In genomic region chr1:9279172-9279840, GRCh38 we compare ENCODE assay signal across 14 cellular contexts. TPM values are rescaled to one million over a fixed set of nuclear protein-coding genes. Genes with fewer than 3 reads are reported as not detected.
DNase-seq lines count a peak whose midpoint lies in the region; ATAC-seq lines count a peak whose summit lies in the region.
"Had no signal": no experiment of that assay in that cellular context is flagged by ENCODE, and none has a peak within 500 bp of the region (broad histone marks: within the 10 kb centered on the region; RNA-seq: fewer than 3 reads in every experiment).

No MANE protein-coding gene starts in this region.

- H3K9me3 Mint-ChIP-seq in activated naive CD8-positive, alpha-beta T cell treated with anti-CD3 and anti-CD28 coated beads, Interleukin-2, amount 10 ng/mL, durations not matched to agents 7 days and 5 days: no peaks in the 10 kb centered on the region

- peaks cover 4% of the 10 kb centered on the region for H3K36me3 Mint-ChIP-seq in activated naive CD8-positive, alpha-beta T cell treated with anti-CD3 and anti-CD28 coated beads, Interleukin-2, amount 10 ng/mL, durations not matched to agents 7 days and 5 days

- no peaks in the 10 kb centered on the region for H3K36me3 ChIP-seq in muscle layer of duodenum (ENCODE audit: control insufficient read depth in 1 of 2, insufficient read depth in 2 of 2, low read length in 2 of 2)
- no peaks in the 10 kb centered on the region for H3K36me3 ChIP-seq in aorta (ENCODE audit: control insufficient read depth in 1 of 2, insufficient read depth in 2 of 2, low read length in 1 of 2)

- DNase-seq in Right ventricle myocardium superior (peak; percentile 35), Right ventricle myocardium inferior (ENCODE audit: missing footprints) (no peak), aorta (peak; percentile 38 to 57)
- DNase-seq in activated naive CD8-positive, alpha-beta T cell treated with anti-CD3 and anti-CD28 coated beads, Interleukin-2, amount 10 ng/mL, durations not matched to agents 7 days and 5 days: no peak
- DNase-seq: activated naive CD4-positive, alpha-beta T cell treated with Interleukin-2 at 50 U/mL for 16 hours; hypothalamus; Kasumi-1; mesendoderm; NCI-H446 treated with DMSO at 0.1 percent for 48 hours had no signal

- no peaks in the 10 kb centered on the region for H3K27me3 ChIP-seq in muscle layer of duodenum (ENCODE audit: low read depth, low read length)
- H3K27me3 ChIP-seq in aorta (ENCODE audit: control insufficient read depth in 1 of 2, insufficient read depth in 2 of 2, low read length in 1 of 2): no peaks in the 10 kb centered on the region

- ATAC-seq in Right ventricle myocardium superior (ENCODE audit: poor library complexity) (no peak), Right ventricle myocardium inferior (no peak), aorta (ENCODE audit: low FRiP score) (no peak), HG03520 (IDR thresholded peaks at IDR 0.05; ENCODE audit: unreplicated experiment) (no peak), HG02759 (IDR thresholded peaks at IDR 0.05; ENCODE audit: unreplicated experiment) (no peak), HG03378 (IDR thresholded peaks at IDR 0.05; ENCODE audit: unreplicated experiment) (no peak)
- ATAC-seq in activated naive CD8-positive, alpha-beta T cell treated with anti-CD3 and anti-CD28 coated beads, Interleukin-2, amount 10 ng/mL, durations not matched to agents 7 days and 5 days (ENCODE audit: low read depth): no peak

- peaks cover 34% of the 10 kb centered on the region for H3K4me1 Mint-ChIP-seq in activated naive CD8-positive, alpha-beta T cell treated with anti-CD3 and anti-CD28 coated beads, Interleukin-2, amount 10 ng/mL, durations not matched to agents 7 days and 5 days

- H3K27ac ChIP-seq in muscle layer of duodenum (ENCODE audit: low read length): peak overlapping the region; percentile 37
- H3K27ac ChIP-seq in aorta (ENCODE audit: low read depth in 1 of 2, low read length in 2 of 2): no peak overlapping the region
- H3K27ac ChIP-seq: VCaP had no signal

- H3K27ac Mint-ChIP-seq in activated naive CD8-positive, alpha-beta T cell treated with anti-CD3 and anti-CD28 coated beads, Interleukin-2, amount 10 ng/mL, durations not matched to agents 7 days and 5 days: peak overlapping the region; percentile 33

- peaks cover 14 to 29% of the 10 kb centered on the region in 2 donors for H3K4me1 ChIP-seq in muscle layer of duodenum (ENCODE audit: control insufficient read depth in 1 of 2, insufficient read depth in 2 of 2, low read length in 2 of 2)
- H3K4me1 ChIP-seq in aorta (ENCODE audit: control insufficient read depth in 1 of 2, insufficient read depth in 2 of 2, low read length in 2 of 2): no peaks in the 10 kb centered on the region

- peak overlapping the region; percentile 18 for H3K4me3 Mint-ChIP-seq in activated naive CD8-positive, alpha-beta T cell treated with anti-CD3 and anti-CD28 coated beads, Interleukin-2, amount 10 ng/mL, durations not matched to agents 7 days and 5 days

- 88% methylated on average over 23 of the region's 23 CpGs for WGBS in aorta, 2 donors

- H3K9me3 ChIP-seq in muscle layer of duodenum (ENCODE audit: control insufficient read depth in 1 of 2, low read length in 2 of 2) (no peaks in the 10 kb centered on the region), aorta (ENCODE audit: control insufficient read depth, low read length) (no peaks in the 10 kb centered on the region)

- intact Hi-C loops in Right ventricle myocardium superior (cut with DNase I) (no loop called here), Right ventricle myocardium inferior (cut with DNase I) (no loop called here), aorta (cut with DNase I) (loop anchor here in 1 of 2 donors (10.0 kb wide), 1 partner anchor 295 kb away; no protein-coding TSS in a partner anchor)

- POLR2A ChIA-PET in activated naive CD8-positive, alpha-beta T cell treated with anti-CD3 and anti-CD28 coated beads, Interleukin-2, amount 10 ng/mL, durations not matched to agents 7 days and 5 days (lab: Charles Lee): no interaction called here

- peaks cover 3% of the 10 kb centered on the region for H3K27me3 Mint-ChIP-seq in activated naive CD8-positive, alpha-beta T cell treated with anti-CD3 and anti-CD28 coated beads, Interleukin-2, amount 10 ng/mL, durations not matched to agents 7 days and 5 days

- H3K4me3 ChIP-seq in muscle layer of duodenum (ENCODE audit: low read depth in 1 of 2, low read length in 2 of 2) (no peak overlapping the region), aorta (ENCODE audit: low read length in 2 of 2) (no peak overlapping the region)

RNA-seq across cellular contexts. Expression of gene SPSB1, which starts 13.4 kb away (rescaled TPM):
- total RNA-seq in Right ventricle myocardium superior (13.0 TPM), Right ventricle myocardium inferior (16.5 TPM), aorta (10 to 100 TPM; 34.8 to 62.0 TPM)
- total RNA-seq in activated naive CD8-positive, alpha-beta T cell treated with anti-CD3 and anti-CD28 coated beads, Interleukin-2, amount 10 ng/mL, durations not matched to agents 7 days and 5 days: 1 to 10 TPM; 1.6 TPM
- 10 to 100 TPM; 21.2 to 36.8 TPM for polyA plus RNA-seq in aorta

RNA-seq across cellular contexts. Expression of gene H6PD, which starts 44.7 kb away (rescaled TPM):
- 20.9 TPM for total RNA-seq in Right ventricle myocardium superior
- 18.7 TPM for total RNA-seq in Right ventricle myocardium inferior
- 10 to 100 TPM; 15.3 to 15.9 TPM for total RNA-seq in activated naive CD8-positive, alpha-beta T cell treated with anti-CD3 and anti-CD28 coated beads, Interleukin-2, amount 10 ng/mL, durations not matched to agents 7 days and 5 days
- 10 to 100 TPM; 62.6 to 65.4 TPM for total RNA-seq in aorta
- polyA plus RNA-seq in aorta: 10 to 100 TPM in 1 of 2 donors, 1 to 10 TPM in 1; 4.8 to 17.9 TPM

Comparison
In these comparisons a context has a peak if more than half of its experiments do, and no peak if none do; other contexts are left out.
1. DNase-seq: peak in Right ventricle myocardium superior (single experiment) and aorta (2 of 2); none in Right ventricle myocardium inferior (single experiment) and activated naive CD8-positive, alpha-beta T cell treated with anti-CD3 and anti-CD28 coated beads, Interleukin-2, amount 10 ng/mL, durations not matched to agents 7 days and 5 days (single experiment).